Comparison of ENCODE assay signal across 17 cellular contexts in the genomic region with DNA sequence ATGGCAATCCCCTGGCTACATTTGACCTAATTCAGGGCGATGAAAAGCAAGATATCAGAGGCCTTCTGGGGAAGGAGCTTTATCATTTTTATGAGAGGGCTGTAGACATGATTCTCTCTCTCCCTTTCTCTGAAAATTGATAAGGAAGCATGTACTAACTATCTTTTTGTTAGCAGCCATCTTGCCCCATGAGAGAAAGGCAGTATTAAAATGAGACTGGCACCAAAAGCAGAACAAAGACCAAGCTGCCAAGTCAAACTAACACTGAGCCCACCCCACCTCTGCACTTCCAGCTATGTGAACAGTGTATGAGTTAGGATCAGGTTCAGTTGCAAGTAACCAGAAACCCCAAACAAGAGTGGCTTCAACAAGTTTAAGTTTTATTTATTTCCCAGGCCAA.
DNase-seq lines count a peak whose midpoint lies in the region; ATAC-seq and TF ChIP-seq lines count a peak whose summit lies in the region.
"Had no signal": no experiment of that assay in that cellular context is flagged by ENCODE, and none has a peak within 500 bp of the region (broad histone marks: within the 10 kb centered on the region; RNA-seq: fewer than 3 reads in every experiment).

No MANE protein-coding gene starts in this region.

- no peak for TF ChIP-seq CTCF in HCT116 (IDR thresholded peaks at IDR 0.05 in 2 of 3, conservative IDR thresholded peaks at IDR 0.05 in 1 of 3; ENCODE audit: borderline replicate concordance in 1 of 3, insufficient read depth in 1 of 3, low read depth in 2 of 3, low read length in 2 of 3)
- no peak for TF ChIP-seq CTCF in OCI-LY3 (IDR thresholded peaks at IDR 0.05; ENCODE audit: low read depth, low read length)
- no peak for TF ChIP-seq CTCF in type B pancreatic cell (conservative IDR thresholded peaks at IDR 0.05)

- H3K79me2 ChIP-seq in HCT116 (ENCODE audit: insufficient read depth, low read length) (no peaks in the 10 kb centered on the region), OCI-LY3 (ENCODE audit: low read length) (no peaks in the 10 kb centered on the region)

- H3K9me3 ChIP-seq in HCT116 (ENCODE audit: control insufficient read depth in 1 of 2, insufficient read depth in 1 of 2, low read depth in 1 of 2, low read length in 2 of 2) (no peaks in the 10 kb centered on the region; a peak in 1 of 4 replicates), OCI-LY3 (ENCODE audit: insufficient read depth, low read length) (no peaks in the 10 kb centered on the region)
- H3K9me3 ChIP-seq: BE2C, Caco-2 had no signal

- TF ChIP-seq RAD21 in HCT116 (IDR thresholded peaks at IDR 0.05; ENCODE audit: low read depth): no peak

- H3K9ac ChIP-seq in HCT116 (ENCODE audit: low read length): no peak overlapping the region
- H3K9ac ChIP-seq in OCI-LY3 (ENCODE audit: low read length): no peak overlapping the region

- no peaks in the 10 kb centered on the region for H3K9me2 ChIP-seq in HCT116 (ENCODE audit: insufficient read depth)

- intact Hi-C loops in HCT116 (cut with micrococcal nuclease): no loop called here

- peaks cover 0 to 6% of the 10 kb centered on the region in 2 experiments; a peak in 1 of 4 replicates for H3K4me1 ChIP-seq in HCT116 (ENCODE audit: control insufficient read depth in 1 of 2, insufficient read depth in 2 of 2, low read length in 2 of 2)
- peaks cover 9% of the 10 kb centered on the region for H3K4me1 ChIP-seq in OCI-LY3 (ENCODE audit: low read length)
- H3K4me1 ChIP-seq: BE2C, Caco-2 had no signal

- peak overlapping the region; percentile 24 for H3K4me3 Mint-ChIP-seq in memory B cell
- no peak overlapping the region for H3K4me3 Mint-ChIP-seq in type B pancreatic cell
- H3K4me3 Mint-ChIP-seq: CD4-positive, CD25-positive, alpha-beta regulatory T cell; CD8-positive, alpha-beta memory T cell had no signal

- no peak overlapping the region for H3K27ac ChIP-seq in HCT116 (ENCODE audit: low read depth, low read length)
- no peak overlapping the region for H3K27ac ChIP-seq in OCI-LY3 (ENCODE audit: low read length)

- peaks cover 16% of the 10 kb centered on the region for H3K36me3 Mint-ChIP-seq in memory B cell
- H3K36me3 Mint-ChIP-seq in type B pancreatic cell: no peaks in the 10 kb centered on the region
- H3K36me3 Mint-ChIP-seq: CD4-positive, CD25-positive, alpha-beta regulatory T cell; CD8-positive, alpha-beta memory T cell had no signal

- H4K20me1 ChIP-seq in HCT116 (ENCODE audit: insufficient read depth) (no peaks in the 10 kb centered on the region), OCI-LY3 (ENCODE audit: insufficient read depth, low read length) (no peaks in the 10 kb centered on the region)

- H3K4me3 ChIP-seq in HCT116 (replicated peaks in 1 of 2; ENCODE audit: low read depth in 1 of 2, low read length in 2 of 2) (no peak overlapping the region), OCI-LY3 (ENCODE audit: low read length) (no peak overlapping the region)

- no peaks in the 10 kb centered on the region for H3K27me3 Mint-ChIP-seq in memory B cell
- no peaks in the 10 kb centered on the region for H3K27me3 Mint-ChIP-seq in type B pancreatic cell
- H3K27me3 Mint-ChIP-seq: CD4-positive, CD25-positive, alpha-beta regulatory T cell; IgD-negative memory B cell had no signal

- H3K36me3 ChIP-seq in HCT116 (ENCODE audit: control insufficient read depth in 1 of 2, insufficient read depth in 2 of 2, low read length in 2 of 2) (no peaks in the 10 kb centered on the region), OCI-LY3 (replicated peaks; ENCODE audit: low read depth, low read length) (no peaks in the 10 kb centered on the region)
- H3K36me3 ChIP-seq: BE2C had no signal

- BruUV-seq in HCT116 (replicated peaks; lab: Mats Ljungman, UMichigan): no TSS peak

- H3K4me1 Mint-ChIP-seq in memory B cell (peaks cover 21% of the 10 kb centered on the region), type B pancreatic cell (ENCODE audit: unreplicated experiment) (no peaks in the 10 kb centered on the region)
- H3K4me1 Mint-ChIP-seq: CD4-positive, CD25-positive, alpha-beta regulatory T cell; CD8-positive, alpha-beta memory T cell had no signal

- H2AFZ ChIP-seq in HCT116 (ENCODE audit: low read depth, low read length, poor library complexity, severe bottlenecking) (peak overlapping the region; percentile 32), OCI-LY3 (ENCODE audit: low read depth, low read length) (peak overlapping the region; percentile 78)

- peaks cover 1% of the 10 kb centered on the region for H3K9me3 Mint-ChIP-seq in memory B cell
- H3K9me3 Mint-ChIP-seq in type B pancreatic cell: peaks cover 5% of the 10 kb centered on the region

- POLR2A ChIA-PET in HCT116 (lab: Charles Lee): no interaction called here

- H3K27ac Mint-ChIP-seq in memory B cell (peak overlapping the region; percentile 86), type B pancreatic cell (no peak overlapping the region)
- H3K27ac Mint-ChIP-seq: CD8-positive, alpha-beta memory T cell had no signal

- no peak overlapping the region for H3K4me2 ChIP-seq in HCT116 (ENCODE audit: low read length)
- H3K4me2 ChIP-seq in OCI-LY3 (ENCODE audit: low read length): no peak overlapping the region

- DNase-seq in HCT116 (ENCODE audit: low read depth, low spot score) (no peak), memory B cell (ENCODE audit: low spot score in 2 of 2) (no peak), retina (peak; percentile 31), UCSD-AML1 (lab: John Stamatoyannopoulos, UW; ENCODE audit: unreplicated experiment) (no peak), type B pancreatic cell (ENCODE audit: extremely low spot score, unreplicated experiment) (no peak)
- DNase-seq in activated effector memory CD4-positive, alpha-beta T cell treated with Interleukin-2 at 50 U/mL for 16 hours: no peak
- DNase-seq: 8988T; BE2C; C1 segment of cervical spinal cord; Caco-2; CD4-positive, CD25-positive, alpha-beta regulatory T cell; CD8-positive, alpha-beta memory T cell; GOT3; H7 had no signal

- TF ChIP-seq POLR2A in HCT116 (IDR thresholded peaks at IDR 0.05; ENCODE audit: borderline replicate concordance, extremely low read depth, insufficient read depth, insufficient read length): no peak

- ATAC-seq in HCT116 (no peak), memory B cell (ENCODE audit: low read depth) (peak; percentile 95), GM19395 (IDR thresholded peaks at IDR 0.05; ENCODE audit: unreplicated experiment) (no peak)

- RAD21 ChIA-PET in HCT116 (lab: Charles Lee; ENCODE audit: low non-redundant PET in 1 of 2, low total read pairs in 2 of 2, uncharacterized antibody in 2 of 2, unreplicated experiment in 2 of 2): no interaction called here

- CTCF ChIA-PET in HCT116 (lab: Charles Lee): no interaction called here

- H3K27me3 ChIP-seq in HCT116 (ENCODE audit: insufficient read depth, low read length): no peaks in the 10 kb centered on the region
- H3K27me3 ChIP-seq in OCI-LY3 (ENCODE audit: low read depth, low read length): 0 out of 2 replicates have a peak, but pooled peaks cover 5% of the 10 kb centered on the region
- H3K27me3 ChIP-seq: BE2C had no signal

TF ChIP-seq in HCT116, 20 proteins besides CTCF, POLR2A, EP300 and RAD21:
- TF ChIP-seq POLR2AphosphoS5 (IDR thresholded peaks at IDR 0.05; ENCODE audit: low read depth, low read length): no peak
